Comparison of ENCODE assay signal across 27 cellular contexts in genomic region chr12:128848371-128848770, GRCh38. TPM values are rescaled to one million over a fixed set of nuclear protein-coding genes. Genes with fewer than 3 reads are reported as not detected.
"Had no signal": no experiment of that assay in that cellular context is flagged by ENCODE, and none has a peak within 500 bp of the region (broad histone marks: within the 10 kb centered on the region; RNA-seq: fewer than 3 reads in every experiment).

No MANE protein-coding gene starts in this region.

- H3K9me3 ChIP-seq: neutrophil, pancreas, psoas muscle, right lobe of liver, stomach, thoracic aorta, thyroid gland, upper lobe of left lung, vagina had no signal

- ATAC-seq: naive thymus-derived CD8-positive, alpha-beta T cell; natural killer cell treated with Interleukin-12 subunit alpha and Interleukin-12 subunit beta and Interleukin-15 and Interleukin-18, amount 100 ng/mL, for 72 hours; pancreas; psoas muscle; right cardiac atrium; right lobe of liver; stimulated activated effector memory CD8-positive, alpha-beta T cell treated with anti-CD3 and anti-CD28 coated beads, Interleukin-12 subunit alpha, Interleukin-12 subunit beta, amount 100 ng/mL, for 72 hours; stimulated activated naive B cell treated with anti-CD40 and anti-IgM and Interleukin-4, amounts not matched to agents 10 μg/mL and 1 μg/mL and 100 μg/mL, for 72 hours had no signal

- H3K4me1 ChIP-seq: pancreas, psoas muscle, right lobe of liver, stomach, thyroid gland, tibial nerve, vagina had no signal

- H3K36me3 ChIP-seq: neutrophil, pancreas, right lobe of liver, stomach, thoracic aorta, thyroid gland, tibial nerve, upper lobe of left lung, vagina had no signal

- DNase-seq: naive thymus-derived CD8-positive, alpha-beta T cell; nephron progenitor cell; nucleus accumbens; pancreas; psoas muscle; right cardiac atrium; right lobe of liver; stimulated activated CD4-positive, alpha-beta T cell treated with anti-CD3 and anti-CD28 coated beads, Interleukin-15, amount 100 ng/mL, for 24 hours; stimulated activated CD4-positive, alpha-beta T cell treated with anti-CD3 and anti-CD28 coated beads, Interleukin-2, amount 100 ng/mL, for 24 hours; stimulated activated CD4-positive, alpha-beta T cell treated with anti-CD3 and anti-CD28 coated beads, Interleukin-2, amount 100 ng/mL, for 48 hours; stimulated activated CD4-positive, alpha-beta T cell treated with anti-CD3 and anti-CD28 coated beads, Interleukin-4, amount 100 ng/mL, for 24 hours; stimulated activated naive B cell treated with anti-CD40 and anti-IgM and Interleukin-4, amounts not matched to agents 10 μg/mL and 1 μg/mL and 100 μg/mL, for 72 hours; stimulated activated naive CD4-positive, alpha-beta T cell treated with Interleukin-2 at 50 U/mL for 16 hours; stomach; thyroid gland; trophoblast cell; upper lobe of left lung had no signal

- H3K27ac ChIP-seq: pancreas, psoas muscle, right lobe of liver, skin epidermis, stomach, thoracic aorta, thyroid gland, tibial nerve, upper lobe of left lung, vagina had no signal

- H3K4me3 ChIP-seq: pancreas, psoas muscle, right lobe of liver, skin epidermis, smooth muscle cell, stomach, thoracic aorta, thyroid gland, tibial nerve, upper lobe of left lung, vagina had no signal

- FAIRE-seq: pancreas, urothelium cell line had no signal

- H3K27me3 ChIP-seq: neutrophil, right lobe of liver, thyroid gland, vagina had no signal

RNA-seq across cellular contexts. Expression of gene GLT1D1, which starts 4.9 kb away (rescaled TPM):
- total RNA-seq: naive thymus-derived CD8-positive, alpha-beta T cell; renal cortical epithelial cell had no signal
- polyA plus RNA-seq: naive thymus-derived CD8-positive, alpha-beta T cell had no signal
